Comparison of ENCODE assay signal across 1 cellular context in the genomic region with DNA sequence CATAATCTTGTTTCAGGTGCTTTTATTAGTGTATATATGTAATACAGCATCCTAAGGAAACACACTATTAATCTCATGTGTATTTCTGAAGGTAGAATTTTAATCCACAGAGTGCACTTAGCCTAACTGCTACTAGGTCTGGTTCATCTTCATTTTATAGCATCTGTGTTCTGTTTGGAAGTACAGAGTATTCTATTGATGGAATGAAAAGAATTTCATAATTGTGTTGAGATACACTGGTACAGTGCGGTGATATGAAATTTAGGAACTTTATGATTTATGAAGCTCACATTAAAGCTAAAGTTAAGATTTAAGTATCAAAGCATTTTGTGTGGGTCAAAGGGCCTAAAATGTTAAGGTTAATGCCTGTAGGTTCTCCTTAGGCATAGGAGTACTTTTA.
TF ChIP-seq lines count a peak whose summit lies in the region.

No MANE protein-coding gene starts in this region.

TF ChIP-seq in SK-N-SH, 30 proteins besides CTCF, POLR2A, EP300 and RAD21 (continued from another document):
- TF ChIP-seq, protein P1, sequence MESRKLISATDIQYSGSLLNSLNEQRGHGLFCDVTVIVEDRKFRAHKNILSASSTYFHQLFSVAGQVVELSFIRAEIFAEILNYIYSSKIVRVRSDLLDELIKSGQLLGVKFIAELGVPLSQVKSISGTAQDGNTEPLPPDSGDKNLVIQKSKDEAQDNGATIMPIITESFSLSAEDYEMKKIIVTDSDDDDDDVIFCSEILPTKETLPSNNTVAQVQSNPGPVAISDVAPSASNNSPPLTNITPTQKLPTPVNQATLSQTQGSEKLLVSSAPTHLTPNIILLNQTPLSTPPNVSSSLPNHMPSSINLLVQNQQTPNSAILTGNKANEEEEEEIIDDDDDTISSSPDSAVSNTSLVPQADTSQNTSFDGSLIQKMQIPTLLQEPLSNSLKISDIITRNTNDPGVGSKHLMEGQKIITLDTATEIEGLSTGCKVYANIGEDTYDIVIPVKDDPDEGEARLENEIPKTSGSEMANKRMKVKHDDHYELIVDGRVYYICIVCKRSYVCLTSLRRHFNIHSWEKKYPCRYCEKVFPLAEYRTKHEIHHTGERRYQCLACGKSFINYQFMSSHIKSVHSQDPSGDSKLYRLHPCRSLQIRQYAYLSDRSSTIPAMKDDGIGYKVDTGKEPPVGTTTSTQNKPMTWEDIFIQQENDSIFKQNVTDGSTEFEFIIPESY (IDR thresholded peaks at IDR 0.05; ENCODE audit: borderline replicate concordance, low read depth) = no peak
- no peak for TF ChIP-seq SIN3A (IDR thresholded peaks at IDR 0.05; ENCODE audit: borderline replicate concordance, low read depth, low read length)
- TF ChIP-seq FOXM1 (IDR thresholded peaks at IDR 0.05; ENCODE audit: low read depth) = no peak
- no peak for TF ChIP-seq USF1 (IDR thresholded peaks at IDR 0.05; ENCODE audit: borderline replicate concordance, low read depth)
- TF ChIP-seq, protein P2, sequence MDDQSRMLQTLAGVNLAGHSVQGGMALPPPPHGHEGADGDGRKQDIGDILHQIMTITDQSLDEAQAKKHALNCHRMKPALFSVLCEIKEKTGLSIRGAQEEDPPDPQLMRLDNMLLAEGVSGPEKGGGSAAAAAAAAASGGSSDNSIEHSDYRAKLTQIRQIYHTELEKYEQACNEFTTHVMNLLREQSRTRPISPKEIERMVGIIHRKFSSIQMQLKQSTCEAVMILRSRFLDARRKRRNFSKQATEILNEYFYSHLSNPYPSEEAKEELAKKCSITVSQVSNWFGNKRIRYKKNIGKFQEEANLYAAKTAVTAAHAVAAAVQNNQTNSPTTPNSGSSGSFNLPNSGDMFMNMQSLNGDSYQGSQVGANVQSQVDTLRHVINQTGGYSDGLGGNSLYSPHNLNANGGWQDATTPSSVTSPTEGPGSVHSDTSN (IDR thresholded peaks at IDR 0.05) = no peak
- TF ChIP-seq FOXJ3 (CRISPR knock-in tag; IDR thresholded peaks at IDR 0.05) = no peak
- TF ChIP-seq YY1 (IDR thresholded peaks at IDR 0.05; ENCODE audit: low read depth) = no peak
- TF ChIP-seq TEAD4 (IDR thresholded peaks at IDR 0.05; ENCODE audit: borderline replicate concordance, insufficient read depth) = no peak
- no peak for TF ChIP-seq NRF1 (IDR thresholded peaks at IDR 0.05; ENCODE audit: low read depth, low read length)
- TF ChIP-seq GABPA (IDR thresholded peaks at IDR 0.05; ENCODE audit: low read depth) = no peak
- TF ChIP-seq ELF1 (IDR thresholded peaks at IDR 0.05) = no peak
- TF ChIP-seq RXRA (IDR thresholded peaks at IDR 0.05; ENCODE audit: borderline replicate concordance, low read depth) = no peak
- TF ChIP-seq SMC3 (IDR thresholded peaks at IDR 0.05; ENCODE audit: low read depth, low read length) = no peak
- TF ChIP-seq, protein P3, sequence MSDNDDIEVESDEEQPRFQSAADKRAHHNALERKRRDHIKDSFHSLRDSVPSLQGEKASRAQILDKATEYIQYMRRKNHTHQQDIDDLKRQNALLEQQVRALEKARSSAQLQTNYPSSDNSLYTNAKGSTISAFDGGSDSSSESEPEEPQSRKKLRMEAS (IDR thresholded peaks at IDR 0.05; ENCODE audit: low read depth) = no peak
- no peak for TF ChIP-seq JUND (IDR thresholded peaks at IDR 0.05)
- no peak for TF ChIP-seq POLR2AphosphoS5 (IDR thresholded peaks at IDR 0.05; ENCODE audit: low read depth, low read length)
- TF ChIP-seq FOSL2 (IDR thresholded peaks at IDR 0.05; ENCODE audit: borderline replicate concordance, low read depth) = no peak
TF ChIP-seq in SK-N-SH: peak in this region for 0.
